Comparison of ENCODE assay signal across 19 cellular contexts in the genomic region with DNA sequence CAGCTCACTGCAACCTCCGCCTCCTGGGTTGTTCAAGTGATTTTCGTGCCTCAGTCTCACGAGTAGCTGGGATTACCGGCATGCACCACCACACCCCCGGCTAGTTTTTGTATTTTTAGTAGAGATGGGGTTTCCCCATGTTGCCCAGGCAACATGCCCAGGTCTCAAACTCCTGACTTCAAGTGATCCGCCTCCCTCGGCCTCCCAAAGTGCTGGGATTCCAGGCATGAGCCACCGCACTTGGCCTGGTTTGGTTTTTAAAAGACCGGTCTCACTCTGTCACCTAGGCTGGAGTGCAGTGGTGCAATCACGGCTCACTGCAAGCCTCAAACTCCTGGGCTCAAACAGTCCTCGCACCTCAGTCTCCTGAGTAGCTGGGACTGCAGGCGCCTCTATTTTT. TPM values are rescaled to one million over a fixed set of nuclear protein-coding genes. Genes with fewer than 3 reads are reported as not detected.
DNase-seq lines count a peak whose midpoint lies in the region; ATAC-seq and TF ChIP-seq lines count a peak whose summit lies in the region.
"Had no signal": no experiment of that assay in that cellular context is flagged by ENCODE, and none has a peak within 500 bp of the region (broad histone marks: within the 10 kb centered on the region; RNA-seq: fewer than 3 reads in every experiment).

No MANE protein-coding gene starts in this region.

- no peaks in the 10 kb centered on the region for H3K27me3 Mint-ChIP-seq in type B pancreatic cell

- H3K9me3 Mint-ChIP-seq in type B pancreatic cell, result peaks cover 5% of the 10 kb centered on the region
- H3K9me3 Mint-ChIP-seq: CD4-positive, alpha-beta T cell had no signal

- intact Hi-C loops in OCI-LY7 (cut with micrococcal nuclease; ENCODE audit: unreplicated experiment), result no loop called here

- H2AFZ ChIP-seq in OCI-LY7 (ENCODE audit: low read length), result peak overlapping the region; percentile 52; the same call in 1 of the 2 replicates

- H3K9me2 ChIP-seq in OCI-LY7 (ENCODE audit: insufficient read depth, low read length), result no peaks in the 10 kb centered on the region

- H3K36me3 Mint-ChIP-seq in type B pancreatic cell, result no peaks in the 10 kb centered on the region

- no peaks in the 10 kb centered on the region for H3K79me2 ChIP-seq in OCI-LY7 (ENCODE audit: insufficient read depth, low read depth, low read length)

- no peaks in the 10 kb centered on the region for H3K9me3 ChIP-seq in OCI-LY7 (ENCODE audit: low read length)

- no peak overlapping the region for H3K4me2 ChIP-seq in OCI-LY7 (ENCODE audit: low read length)

- no peaks in the 10 kb centered on the region for H4K20me1 ChIP-seq in OCI-LY7 (ENCODE audit: insufficient read depth, low read length)

- H3K27ac ChIP-seq in OCI-LY7 (ENCODE audit: low read depth, low read length, poor library complexity, severe bottlenecking), result no peak overlapping the region
- no peak overlapping the region for H3K27ac ChIP-seq in RWPE1
- H3K27ac ChIP-seq: 22Rv1 had no signal

- no peak overlapping the region for H3K27ac Mint-ChIP-seq in type B pancreatic cell
- H3K27ac Mint-ChIP-seq: B cell; CD4-positive, alpha-beta T cell had no signal

- no peak for ATAC-seq in GM19351 (IDR thresholded peaks at IDR 0.05; ENCODE audit: unreplicated experiment)

- BruUV-seq in OCI-LY7 (replicated peaks; lab: Mats Ljungman, UMichigan), result no TSS peak

- no peaks in the 10 kb centered on the region for H3K36me3 ChIP-seq in OCI-LY7 (ENCODE audit: insufficient read depth, low read length)

- TF ChIP-seq CTCF in OCI-LY7 (conservative IDR thresholded peaks at IDR 0.05; ENCODE audit: low read length) (no peak), type B pancreatic cell (conservative IDR thresholded peaks at IDR 0.05) (no peak), RWPE1 (conservative IDR thresholded peaks at IDR 0.05; ENCODE audit: low read depth) (no peak)

- no peak overlapping the region for H3K4me3 ChIP-seq in OCI-LY7 (ENCODE audit: low read depth, low read length, poor library complexity, severe bottlenecking)

- H3K4me1 ChIP-seq in OCI-LY7 (ENCODE audit: insufficient read depth, low read length, poor library complexity, severe bottlenecking), result peaks cover 4% of the 10 kb centered on the region

- peaks cover 4% of the 10 kb centered on the region for H3K4me1 Mint-ChIP-seq in type B pancreatic cell (ENCODE audit: unreplicated experiment)
- H3K4me1 Mint-ChIP-seq: B cell had no signal

- no peak overlapping the region for H3K4me3 Mint-ChIP-seq in type B pancreatic cell
- H3K4me3 Mint-ChIP-seq: B cell; CD4-positive, alpha-beta T cell had no signal

- POLR2A ChIA-PET in OCI-LY7 (lab: Charles Lee), result interaction anchor here (0.6 kb wide), 1 partner anchor 722 kb away, joined by 4 read pairs; no protein-coding TSS in a partner anchor
- POLR2A ChIA-PET in RWPE1 (lab: Yijun Ruan, JAX; ENCODE audit: low non-redundant PET), result no interaction called here

- peak; percentile 25 for DNase-seq in DMS 273 (lab: John Stamatoyannopoulos, UW; ENCODE audit: unreplicated experiment)
- no peak for DNase-seq in DMS 273 treated with DMSO at 0.1 percent for 48 hours (lab: John Stamatoyannopoulos, UW)
- DNase-seq in OCI-LY7 (ENCODE audit: low spot score), result no peak
- peak; percentile 9 for DNase-seq in kidney tubule cell (ENCODE audit: low spot score)
- peak; percentile 52 for DNase-seq in type B pancreatic cell (ENCODE audit: extremely low spot score, unreplicated experiment)
- no peak for DNase-seq in RWPE1 (ENCODE audit: low spot score)
- DNase-seq in LoVo (ENCODE audit: low spot score), result no peak
- DNase-seq: CD4-positive, alpha-beta T cell; GOT3; MV-4-11; NCI-H1417; NCI-H2029; NCI-H2171; NCI-H446; NCI-H69; NK-92 treated with Interleukin-12 subunit alpha and Interleukin-12 subunit beta, amount 100 ng/mL, for 24 hours had no signal

- CTCF ChIA-PET in OCI-LY7 (lab: Charles Lee; ENCODE audit: unreplicated experiment), result no interaction called here
- CTCF ChIA-PET in RWPE1 (lab: Yijun Ruan, JAX), result interaction anchor here (0.5 to 0.6 kb wide), 3 partner anchors 15 to 398 kb away, joined by 3 to 4 read pairs (median 4); no protein-coding TSS in a partner anchor

RNA-seq across cellular contexts. Expression of a gene that starts 40.1 kb away (rescaled TPM):
- total RNA-seq in OCI-LY7 (2014; rRNA removed; shearing (Covaris generic)), result not detected in 2 replicates
- 0.17 TPM in 1 of 2 replicates, not detected in the other for total RNA-seq in OCI-LY7 (2022)
- 11.4 and 11.6 TPM in 2 replicates for total RNA-seq in type B pancreatic cell (ENCODE audit: low replicate concordance)
- total RNA-seq: B cell; CD4-positive, alpha-beta T cell had no signal

Comparison
In these comparisons a context has a peak if more than half of its experiments do, and no peak if none do; other contexts are left out.
1. DNase-seq: peak in DMS 273 (single experiment), kidney tubule cell (single experiment) and type B pancreatic cell (single experiment); none in DMS 273 treated with DMSO at 0.1 percent for 48 hours (single experiment), OCI-LY7 (single experiment), RWPE1 (single experiment) and LoVo (single experiment).
2. RNA of a gene that starts 40.1 kb away (total RNA-seq): 11.4 to 11.6 TPM in type B pancreatic cell; 0.17 TPM in OCI-LY7; every median in the first group is over 10 times any median in the second.